2 cellular contexts compared by ENCODE assay signal in the genomic region with DNA sequence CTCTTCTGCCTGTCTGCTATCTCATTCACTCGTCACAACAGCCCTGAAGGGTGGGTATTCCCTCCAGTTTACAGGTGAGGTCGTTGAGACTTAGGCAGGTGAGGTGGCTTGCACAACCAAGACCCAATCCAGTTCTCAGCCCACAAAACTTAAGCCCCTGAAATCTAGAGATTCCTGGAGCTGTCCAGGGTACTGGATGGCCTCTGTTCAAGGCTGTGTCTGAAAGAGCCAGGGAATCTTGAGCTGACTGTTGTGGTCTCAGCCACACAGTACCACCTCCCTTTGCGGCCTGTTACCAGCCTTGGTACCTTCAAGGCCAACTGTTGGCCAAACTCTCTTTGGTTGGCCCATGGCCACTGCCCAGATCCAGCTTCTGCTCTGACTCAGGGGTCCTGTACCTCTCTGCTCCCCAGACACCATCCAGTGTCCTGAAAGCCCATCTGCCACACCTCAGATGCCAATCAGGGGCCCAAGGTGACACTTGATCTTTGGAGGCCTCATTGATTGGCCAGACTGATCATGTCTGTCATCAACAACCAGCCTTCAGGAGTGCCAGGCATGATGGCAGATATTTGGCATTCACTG.
TF ChIP-seq lines count a peak whose summit lies in the region.

No MANE protein-coding gene starts in this region.

TF ChIP-seq in Ishikawa, 13 proteins besides CTCF, POLR2A, EP300 and RAD21:
- TF ChIP-seq, protein P1, sequence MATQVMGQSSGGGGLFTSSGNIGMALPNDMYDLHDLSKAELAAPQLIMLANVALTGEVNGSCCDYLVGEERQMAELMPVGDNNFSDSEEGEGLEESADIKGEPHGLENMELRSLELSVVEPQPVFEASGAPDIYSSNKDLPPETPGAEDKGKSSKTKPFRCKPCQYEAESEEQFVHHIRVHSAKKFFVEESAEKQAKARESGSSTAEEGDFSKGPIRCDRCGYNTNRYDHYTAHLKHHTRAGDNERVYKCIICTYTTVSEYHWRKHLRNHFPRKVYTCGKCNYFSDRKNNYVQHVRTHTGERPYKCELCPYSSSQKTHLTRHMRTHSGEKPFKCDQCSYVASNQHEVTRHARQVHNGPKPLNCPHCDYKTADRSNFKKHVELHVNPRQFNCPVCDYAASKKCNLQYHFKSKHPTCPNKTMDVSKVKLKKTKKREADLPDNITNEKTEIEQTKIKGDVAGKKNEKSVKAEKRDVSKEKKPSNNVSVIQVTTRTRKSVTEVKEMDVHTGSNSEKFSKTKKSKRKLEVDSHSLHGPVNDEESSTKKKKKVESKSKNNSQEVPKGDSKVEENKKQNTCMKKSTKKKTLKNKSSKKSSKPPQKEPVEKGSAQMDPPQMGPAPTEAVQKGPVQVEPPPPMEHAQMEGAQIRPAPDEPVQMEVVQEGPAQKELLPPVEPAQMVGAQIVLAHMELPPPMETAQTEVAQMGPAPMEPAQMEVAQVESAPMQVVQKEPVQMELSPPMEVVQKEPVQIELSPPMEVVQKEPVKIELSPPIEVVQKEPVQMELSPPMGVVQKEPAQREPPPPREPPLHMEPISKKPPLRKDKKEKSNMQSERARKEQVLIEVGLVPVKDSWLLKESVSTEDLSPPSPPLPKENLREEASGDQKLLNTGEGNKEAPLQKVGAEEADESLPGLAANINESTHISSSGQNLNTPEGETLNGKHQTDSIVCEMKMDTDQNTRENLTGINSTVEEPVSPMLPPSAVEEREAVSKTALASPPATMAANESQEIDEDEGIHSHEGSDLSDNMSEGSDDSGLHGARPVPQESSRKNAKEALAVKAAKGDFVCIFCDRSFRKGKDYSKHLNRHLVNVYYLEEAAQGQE (IDR thresholded peaks at IDR 0.05; ENCODE audit: low read depth): peak; percentile 97
- TF ChIP-seq TCF12 (IDR thresholded peaks at IDR 0.05; ENCODE audit: low read depth) (no peak), ZBTB7A (IDR thresholded peaks at IDR 0.05; ENCODE audit: low read depth) (no peak)

TF ChIP-seq in K562, 482 proteins besides CTCF, POLR2A, EP300 and RAD21:
- TF ChIP-seq, protein P2, sequence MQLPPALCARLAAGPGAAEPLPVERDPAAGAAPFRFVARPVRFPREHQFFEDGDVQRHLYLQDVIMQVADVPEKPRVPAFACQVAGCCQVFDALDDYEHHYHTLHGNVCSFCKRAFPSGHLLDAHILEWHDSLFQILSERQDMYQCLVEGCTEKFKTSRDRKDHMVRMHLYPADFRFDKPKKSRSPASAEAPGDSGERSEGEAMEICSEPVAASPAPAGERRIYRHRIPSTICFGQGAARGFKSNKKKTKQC (CRISPR knock-in tag; IDR thresholded peaks at IDR 0.05): 0 out of 2 replicates have a peak, but pooled peaks have one; percentile 35
- peak; percentile 94 for TF ChIP-seq EHMT2 (IDR thresholded peaks at IDR 0.05)
- 0 out of 2 replicates have a peak, but pooled peaks have one; percentile 9 for TF ChIP-seq CEBPB (tag; IDR thresholded peaks at IDR 0.05)
- TF ChIP-seq, protein P1 (CRISPR knock-in tag; IDR thresholded peaks at IDR 0.05; ENCODE audit: low read depth): peak; percentile 91
- TF ChIP-seq, protein P3, sequence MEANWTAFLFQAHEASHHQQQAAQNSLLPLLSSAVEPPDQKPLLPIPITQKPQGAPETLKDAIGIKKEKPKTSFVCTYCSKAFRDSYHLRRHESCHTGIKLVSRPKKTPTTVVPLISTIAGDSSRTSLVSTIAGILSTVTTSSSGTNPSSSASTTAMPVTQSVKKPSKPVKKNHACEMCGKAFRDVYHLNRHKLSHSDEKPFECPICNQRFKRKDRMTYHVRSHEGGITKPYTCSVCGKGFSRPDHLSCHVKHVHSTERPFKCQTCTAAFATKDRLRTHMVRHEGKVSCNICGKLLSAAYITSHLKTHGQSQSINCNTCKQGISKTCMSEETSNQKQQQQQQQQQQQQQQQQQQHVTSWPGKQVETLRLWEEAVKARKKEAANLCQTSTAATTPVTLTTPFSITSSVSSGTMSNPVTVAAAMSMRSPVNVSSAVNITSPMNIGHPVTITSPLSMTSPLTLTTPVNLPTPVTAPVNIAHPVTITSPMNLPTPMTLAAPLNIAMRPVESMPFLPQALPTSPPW (CRISPR knock-in tag; IDR thresholded peaks at IDR 0.05): no peak
- TF ChIP-seq, protein P4, sequence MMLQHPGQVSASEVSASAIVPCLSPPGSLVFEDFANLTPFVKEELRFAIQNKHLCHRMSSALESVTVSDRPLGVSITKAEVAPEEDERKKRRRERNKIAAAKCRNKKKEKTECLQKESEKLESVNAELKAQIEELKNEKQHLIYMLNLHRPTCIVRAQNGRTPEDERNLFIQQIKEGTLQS (IDR thresholded peaks at IDR 0.05): 0 out of 2 replicates have a peak, but pooled peaks have one; percentile 5
- TF ChIP-seq, protein P4 (CRISPR knock-in tag; conservative IDR thresholded peaks at IDR 0.05): no peak
- TF ChIP-seq, protein P5, sequence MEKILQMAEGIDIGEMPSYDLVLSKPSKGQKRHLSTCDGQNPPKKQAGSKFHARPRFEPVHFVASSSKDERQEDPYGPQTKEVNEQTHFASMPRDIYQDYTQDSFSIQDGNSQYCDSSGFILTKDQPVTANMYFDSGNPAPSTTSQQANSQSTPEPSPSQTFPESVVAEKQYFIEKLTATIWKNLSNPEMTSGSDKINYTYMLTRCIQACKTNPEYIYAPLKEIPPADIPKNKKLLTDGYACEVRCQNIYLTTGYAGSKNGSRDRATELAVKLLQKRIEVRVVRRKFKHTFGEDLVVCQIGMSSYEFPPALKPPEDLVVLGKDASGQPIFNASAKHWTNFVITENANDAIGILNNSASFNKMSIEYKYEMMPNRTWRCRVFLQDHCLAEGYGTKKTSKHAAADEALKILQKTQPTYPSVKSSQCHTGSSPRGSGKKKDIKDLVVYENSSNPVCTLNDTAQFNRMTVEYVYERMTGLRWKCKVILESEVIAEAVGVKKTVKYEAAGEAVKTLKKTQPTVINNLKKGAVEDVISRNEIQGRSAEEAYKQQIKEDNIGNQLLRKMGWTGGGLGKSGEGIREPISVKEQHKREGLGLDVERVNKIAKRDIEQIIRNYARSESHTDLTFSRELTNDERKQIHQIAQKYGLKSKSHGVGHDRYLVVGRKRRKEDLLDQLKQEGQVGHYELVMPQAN (IDR thresholded peaks at IDR 0.05; ENCODE audit: borderline replicate concordance): no peak
- peak; percentile 88 for TF ChIP-seq MIER1 (IDR thresholded peaks at IDR 0.05; ENCODE audit: low read depth)
